ENCODE assay signal across 8 cellular contexts in genomic region chr1:84365225-84366221, GRCh38. TPM values are rescaled to one million over a fixed set of nuclear protein-coding genes. Genes with fewer than 3 reads are reported as not detected.
A peak's percentile ranks its signal among the peaks of the same experiment; 100 is the strongest.
DNase-seq lines count a peak whose midpoint lies in the region; ATAC-seq and TF ChIP-seq lines count a peak whose summit lies in the region.

No MANE protein-coding gene starts in this region.

- peak; percentile 67 for ATAC-seq in activated CD8-positive, alpha-beta memory T cell treated with anti-CD3 and anti-CD28 coated beads, Interleukin-2, amount 10 ng/mL, durations not matched to agents 7 days and 5 days
- ATAC-seq in thoracic aorta (ENCODE audit: insufficient number of reproducible peaks, low FRiP score, low read depth), result no peak

- H3K27ac Mint-ChIP-seq in activated CD8-positive, alpha-beta memory T cell treated with anti-CD3 and anti-CD28 coated beads, Interleukin-2, amount 10 ng/mL, durations not matched to agents 7 days and 5 days, result no peak overlapping the region

- no peaks in the 10 kb centered on the region for H3K36me3 ChIP-seq in SJCRH30
- H3K36me3 ChIP-seq in thoracic aorta, result no peaks in the 10 kb centered on the region

- H3K27ac ChIP-seq in SJCRH30, result no peak overlapping the region
- H3K27ac ChIP-seq in thoracic aorta, result no peak overlapping the region

- H3K27me3 ChIP-seq in SJCRH30 (no peaks in the 10 kb centered on the region), thoracic aorta (replicated peaks; ENCODE audit: insufficient read depth) (no peaks in the 10 kb centered on the region)

- H3K4me1 ChIP-seq in SJCRH30, result peaks cover 12% of the 10 kb centered on the region; the same call in 1 of the 2 replicates
- H3K4me1 ChIP-seq in thoracic aorta (ENCODE audit: control insufficient read depth in 1 of 2, low read depth in 2 of 2), result peaks cover 5 to 41% of the 10 kb centered on the region in 2 donors

- H3K9me3 ChIP-seq in SJCRH30 (replicated peaks) (no peaks in the 10 kb centered on the region), thoracic aorta (no peaks in the 10 kb centered on the region)

- H3K4me3 ChIP-seq in SJCRH30 (no peak overlapping the region), fibroblast of pulmonary artery (replicated peaks; ENCODE audit: low read depth, low read length) (no peak overlapping the region), thoracic aorta (no peak overlapping the region)

- H3K9me3 Mint-ChIP-seq in activated CD8-positive, alpha-beta memory T cell treated with anti-CD3 and anti-CD28 coated beads, Interleukin-2, amount 10 ng/mL, durations not matched to agents 7 days and 5 days (ENCODE audit: low read depth), result no peaks in the 10 kb centered on the region

- no peak for DNase-seq in activated CD8-positive, alpha-beta memory T cell treated with anti-CD3 and anti-CD28 coated beads, Interleukin-2, amount 10 ng/mL, durations not matched to agents 7 days and 5 days
- no peak for DNase-seq in activated CD8-positive, alpha-beta memory T cell treated with anti-CD3 and anti-CD28 coated beads, Interleukin-2, amount 50 U/mL, for 48 hours
- DNase-seq in SJCRH30, result peak; percentile 12 to 17
- peak; percentile 97 for DNase-seq in fibroblast of pulmonary artery (ENCODE audit: low read depth)
- peak; percentile 19 for DNase-seq in thoracic aorta (ENCODE audit: low spot score)
- DNase-seq in NCI-H1930 (lab: John Stamatoyannopoulos, UW), result no peak
- DNase-seq in NCI-H1105 (lab: John Stamatoyannopoulos, UW), result no peak
- no peak for DNase-seq in retina

- H3K4me3 Mint-ChIP-seq in activated CD8-positive, alpha-beta memory T cell treated with anti-CD3 and anti-CD28 coated beads, Interleukin-2, amount 10 ng/mL, durations not matched to agents 7 days and 5 days, result no peak overlapping the region

- TF ChIP-seq CTCF in fibroblast of pulmonary artery (IDR thresholded peaks at IDR 0.05; ENCODE audit: low read length, missing control alignments) (no peak), thoracic aorta (IDR thresholded peaks at IDR 0.05) (no peak)

- H3K36me3 Mint-ChIP-seq in activated CD8-positive, alpha-beta memory T cell treated with anti-CD3 and anti-CD28 coated beads, Interleukin-2, amount 10 ng/mL, durations not matched to agents 7 days and 5 days, result no peaks in the 10 kb centered on the region

- no peaks in the 10 kb centered on the region for H3K27me3 Mint-ChIP-seq in activated CD8-positive, alpha-beta memory T cell treated with anti-CD3 and anti-CD28 coated beads, Interleukin-2, amount 10 ng/mL, durations not matched to agents 7 days and 5 days

- peaks cover 11% of the 10 kb centered on the region for H3K4me1 Mint-ChIP-seq in activated CD8-positive, alpha-beta memory T cell treated with anti-CD3 and anti-CD28 coated beads, Interleukin-2, amount 10 ng/mL, durations not matched to agents 7 days and 5 days

- CTCF ChIA-PET in activated CD8-positive, alpha-beta memory T cell treated with anti-CD3 and anti-CD28 coated beads, Interleukin-2, amount 10 ng/mL, durations not matched to agents 7 days and 5 days (lab: Charles Lee), result no interaction called here

RNA-seq across cellular contexts. Expression of gene DNASE2B, which starts 32.8 kb away (rescaled TPM):
- total RNA-seq in activated CD8-positive, alpha-beta memory T cell treated with anti-CD3 and anti-CD28 coated beads, Interleukin-2, amount 10 ng/mL, durations not matched to agents 7 days and 5 days, result not detected
- total RNA-seq in SJCRH30 (2014; rRNA removed; shearing (Covaris generic)), result not detected in 2 replicates
- not detected for total RNA-seq in thoracic aorta

Comparison
In these comparisons a context has a peak if more than half of its experiments do, and no peak if none do; other contexts are left out.
1. DNase-seq: peak in SJCRH30 (2 of 2), fibroblast of pulmonary artery (single experiment) and thoracic aorta (single experiment); none in activated CD8-positive, alpha-beta memory T cell treated with anti-CD3 and anti-CD28 coated beads, Interleukin-2, amount 10 ng/mL, durations not matched to agents 7 days and 5 days (single experiment), activated CD8-positive, alpha-beta memory T cell treated with anti-CD3 and anti-CD28 coated beads, Interleukin-2, amount 50 U/mL, for 48 hours (single experiment), NCI-H1930 (0 of 2), NCI-H1105 (single experiment) and retina (single experiment).